25 cellular contexts compared by ENCODE assay signal in genomic region chr16:4034963-4035362, GRCh38.
"Had no signal": no experiment of that assay in that cellular context is flagged by ENCODE, and none has a peak within 500 bp of the region (broad histone marks: within the 10 kb centered on the region; RNA-seq: fewer than 3 reads in every experiment).

No MANE protein-coding gene starts in this region.

- H3K36me3 ChIP-seq: esophagus squamous epithelium, lower lobe of right lung, neutrophil, pancreas, right lobe of liver, suprapubic skin, transverse colon, vagina had no signal

- ATAC-seq: effector memory CD8-positive, alpha-beta T cell; left ventricle myocardium superior; lower lobe of right lung; natural killer cell; pancreas; right lobe of liver; stimulated activated naive CD8-positive, alpha-beta T cell treated with anti-CD3 and anti-CD28 coated beads, Interleukin-15, amount 100 ng/mL, for 72 hours; upper lobe of right lung had no signal

- H3K9me3 ChIP-seq: esophagus squamous epithelium, lower lobe of right lung, neutrophil, pancreas, right lobe of liver, suprapubic skin, transverse colon, upper lobe of right lung, vagina had no signal

- H3K27me3 ChIP-seq: esophagus squamous epithelium, pancreas, right lobe of liver, suprapubic skin, transverse colon, upper lobe of right lung, vagina had no signal

- H3K4me1 ChIP-seq: lower lobe of right lung, right lobe of liver had no signal

- H3K27ac ChIP-seq: esophagus squamous epithelium, lower lobe of right lung, neutrophil, pancreas, right lobe of liver, suprapubic skin, transverse colon, upper lobe of right lung, vagina had no signal

- H3K4me3 ChIP-seq: esophagus squamous epithelium, lower lobe of right lung, pancreas, right lobe of liver, smooth muscle cell, suprapubic skin, transverse colon, upper lobe of right lung, vagina had no signal

- H3K4me2 ChIP-seq: smooth muscle cell had no signal

- DNase-seq: cortex of kidney; effector memory CD8-positive, alpha-beta T cell; erythroblast; esophagus squamous epithelium; foreskin melanocyte; hypothalamus; immature natural killer cell; islet precursor cell; left ventricle myocardium superior; lower lobe of right lung; natural killer cell; pancreas; right lobe of liver; stimulated activated CD4-positive, alpha-beta T cell treated with anti-CD3 and anti-CD28 coated beads, Interleukin-12 subunit alpha, Interleukin-12 subunit beta, amount 100 ng/mL, for 4 hours; stimulated activated CD4-positive, alpha-beta T cell treated with anti-CD3 and anti-CD28 coated beads, Interleukin-1b, Interleukin-23, amount 100 ng/mL, for 48 hours; stimulated activated CD4-positive, alpha-beta T cell treated with anti-CD3 and anti-CD28 coated beads, Interleukin-4, amount 100 ng/mL, for 1 hour; stimulated activated CD8-positive, alpha-beta memory T cell treated with anti-CD3 and anti-CD28 coated beads, Interleukin-4, amount 100 ng/mL, for 48 hours; stimulated activated naive CD4-positive, alpha-beta T cell; stimulated activated naive CD8-positive, alpha-beta T cell treated with anti-CD3 and anti-CD28 coated beads, Interleukin-15, amount 100 ng/mL, for 72 hours; transverse colon; upper lobe of right lung had no signal
